In genomic region chrX:47186096-47186740, GRCh38 we compare ENCODE assay signal across 16 cellular contexts. TPM values are rescaled to one million over a fixed set of nuclear protein-coding genes. Genes with fewer than 3 reads are reported as not detected.
DNase-seq lines count a peak whose midpoint lies in the region; ATAC-seq, FAIRE-seq and TF ChIP-seq lines count a peak whose summit lies in the region.
"Had no signal": no experiment of that assay in that cellular context is flagged by ENCODE, and none has a peak within 500 bp of the region (broad histone marks: within the 10 kb centered on the region; RNA-seq: fewer than 3 reads in every experiment).

No MANE protein-coding gene starts in this region.

- peaks cover 8 to 14% of the 10 kb centered on the region in 2 experiments; a peak in 2 of 5 replicates for H3K36me3 ChIP-seq in HepG2 (replicated peaks in 1 of 2; ENCODE audit: control insufficient read depth in 1 of 2, insufficient read depth in 2 of 2, low read length in 2 of 2)

- ATAC-seq in left cardiac atrium (no peak), left ventricle myocardium superior (no peak), T-helper 17 cell (no peak), HepG2 (no peak)
- ATAC-seq: A549 had no signal

- peaks cover 4% of the 10 kb centered on the region for H3K4me1 Mint-ChIP-seq in T-helper 17 cell

- POLR2A ChIA-PET in HepG2 (lab: Yijun Ruan, JAX), result no interaction called here

- no peak overlapping the region for H2AFZ ChIP-seq in HepG2 (ENCODE audit: low read length)

- DNase-seq in left cardiac atrium (peak; percentile 18), left ventricle myocardium superior (no peak), T-helper 17 cell (no peak), HepG2 (ENCODE audit: low spot score) (no peak), NCI-H446 treated with DMSO at 0.1 percent for 48 hours (lab: John Stamatoyannopoulos, UW) (no peak), LoVo (ENCODE audit: low spot score) (no peak), nucleus accumbens (lab: John Stamatoyannopoulos, UW) (no peak)
- DNase-seq: NCI-H187, NCI-H2227 treated with DMSO at 0.1 percent for 48 hours, NCI-H524, NCI-H82 had no signal

- WGBS in HepG2 (ENCODE audit: low lambda C conversion rate), result 100% methylated on average over 1 of the region's 27 CpGs

- CTCF ChIA-PET in HepG2 (lab: Yijun Ruan, JAX; ENCODE audit: low intra/inter-chr PET ratio, low total read pairs), result no interaction called here

- H3K9ac ChIP-seq in HepG2 (ENCODE audit: insufficient read depth, low read depth, low read length), result no peak overlapping the region
- H3K9ac ChIP-seq: BLaER1 had no signal

- no peak overlapping the region for H3K4me2 ChIP-seq in HepG2 (ENCODE audit: low read depth, low read length)
- H3K4me2 ChIP-seq: A549, BLaER1 had no signal

- H3K36me3 Mint-ChIP-seq in T-helper 17 cell (ENCODE audit: low read depth), result peaks cover 2% of the 10 kb centered on the region

- TF ChIP-seq EP300 in HepG2 (IDR thresholded peaks at IDR 0.05; ENCODE audit: low read depth in 2 of 2, low read length in 2 of 2), result no peak
- no peak for TF ChIP-seq EP300 in HepG2 (CRISPR knock-in tag; IDR thresholded peaks at IDR 0.05; ENCODE audit: borderline replicate concordance)

- FAIRE-seq in HepG2 (lab: Jason Lieb, UNC), result no peak
- FAIRE-seq: A549, H1 had no signal

- peak overlapping the region; percentile 78 for H3K27ac Mint-ChIP-seq in T-helper 17 cell

- H3K4me3 Mint-ChIP-seq in T-helper 17 cell, result no peak overlapping the region
- H3K4me3 Mint-ChIP-seq: CD4-positive, alpha-beta memory T cell had no signal

- BruUV-seq in HepG2 (replicated peaks; lab: Mats Ljungman, UMichigan), result TSS peak; percentile 58

- no peaks in the 10 kb centered on the region for H3K9me3 ChIP-seq in T-helper 17 cell (ENCODE audit: control insufficient read depth, low read length, poor library complexity, severe bottlenecking)
- no peaks in the 10 kb centered on the region for H3K9me3 ChIP-seq in HepG2 (ENCODE audit: low read length)
- H3K9me3 ChIP-seq: A549, BLaER1, SJSA1 had no signal

- TF ChIP-seq CTCF in HepG2 (CRISPR knock-in tag; IDR thresholded peaks at IDR 0.05), result no peak

- no peak overlapping the region for H3K4me3 ChIP-seq in HepG2 (replicated peaks in 1 of 3; ENCODE audit: insufficient read depth in 1 of 3, low read depth in 2 of 3, low read length in 3 of 3)
- H3K4me3 ChIP-seq: A549, BLaER1, SJSA1 had no signal

- no peak overlapping the region for H3K27ac ChIP-seq in HepG2 (ENCODE audit: extremely low read length, insufficient read depth, low read length)
- H3K27ac ChIP-seq: A549, BLaER1, SJSA1 had no signal

- TF ChIP-seq POLR2A in HepG2 (IDR thresholded peaks at IDR 0.05; ENCODE audit: insufficient read depth in 1 of 2, low read depth in 2 of 2, low read length in 2 of 2), result no peak

- H3K27me3 Mint-ChIP-seq in T-helper 17 cell, result no peaks in the 10 kb centered on the region
- H3K27me3 Mint-ChIP-seq: CD4-positive, alpha-beta memory T cell had no signal

- H3K27me3 ChIP-seq in HepG2 (ENCODE audit: control insufficient read depth in 1 of 2, insufficient read depth in 2 of 2, low read length in 2 of 2), result no peaks in the 10 kb centered on the region
- H3K27me3 ChIP-seq: SJSA1 had no signal

- H4K20me1 ChIP-seq in HepG2 (ENCODE audit: insufficient read depth, low read length), result no peaks in the 10 kb centered on the region

- intact Hi-C loops in left cardiac atrium (cut with DNase I), result loop anchor here in 1 of 2 donors (10.0 kb wide), 1 partner anchor 629 kb away; no protein-coding TSS in a partner anchor
- intact Hi-C loops in left ventricle myocardium superior (cut with micrococcal nuclease), result no loop called here
- intact Hi-C loops in HepG2 (cut with micrococcal nuclease; ENCODE audit: unreplicated experiment), result no loop called here

- no peak for TF ChIP-seq RAD21 in HepG2 (CRISPR knock-in tag; IDR thresholded peaks at IDR 0.05)

- in situ Hi-C loops in HepG2 (cut with HindIII; ENCODE audit: extremely low pct_ligation_motif_present, low pct_unique_long_range_greater_than_20kb), result no loop called here

- 0 out of 2 replicates have a peak, but pooled peaks cover 4% of the 10 kb centered on the region for H3K4me1 ChIP-seq in HepG2 (ENCODE audit: insufficient read depth, low read length)
- H3K4me1 ChIP-seq: A549, BLaER1, SJSA1 had no signal

- no peaks in the 10 kb centered on the region for H3K79me2 ChIP-seq in HepG2 (ENCODE audit: insufficient read depth, low read length)

RNA-seq across cellular contexts. Expression of gene UBA1, which starts 7.4 kb away (rescaled TPM):
- total RNA-seq in left cardiac atrium (100 to 1,000 TPM; 101 to 132 TPM), left ventricle myocardium superior (100 TPM), T-helper 17 cell (100 to 1,000 TPM; 109 to 112 TPM), HepG2 (2016; rRNA removed; fragmentation: Illumina TruSeq; extraction: Trizol) (93.3 and 95.6 TPM in 2 replicates)
- total RNA-seq in HepG2 (2016; cell fraction: cytosol; rRNA removed; fragmentation: Illumina TruSeq; extraction: Trizol; ENCODE audit: low read depth), result 5.4 and 7.1 TPM in 2 replicates
- total RNA-seq in HepG2 (2016; cell fraction: insoluble cytoplasmic fraction; rRNA removed; fragmentation: Illumina TruSeq; extraction: Trizol), result 77.7 and 94.2 TPM in 2 replicates
- total RNA-seq in HepG2 (2016; cell fraction: membrane; rRNA removed; fragmentation: Illumina TruSeq; extraction: Trizol), result 18.1 and 19.1 TPM in 2 replicates
- 55.6 and 61.3 TPM in 2 replicates for total RNA-seq in HepG2 (2016; cell fraction: nucleus; rRNA removed; fragmentation: Illumina TruSeq; extraction: Trizol)
- polyA plus RNA-seq in HepG2 (2011; rRNA removed), result 129 and 146 TPM in 2 replicates
- polyA plus RNA-seq in HepG2 (2011; cell fraction: cytosol; rRNA removed), result 77.3 and 97.9 TPM in 2 replicates
- 223 and 227 TPM in 2 replicates for polyA plus RNA-seq in HepG2 (2011; cell fraction: nucleus; rRNA removed)
- 84.6 and 94.4 TPM in 2 replicates for polyA plus RNA-seq in HepG2 (2012)
- 4.8 and 5.6 TPM in 2 replicates for polyA plus RNA-seq in HepG2 (2016; cell fraction: cytosol; fragmentation: Illumina TruSeq; extraction: Trizol; ENCODE audit: low read depth)
- 93.8 and 120 TPM in 2 replicates for polyA plus RNA-seq in HepG2 (2016; cell fraction: insoluble cytoplasmic fraction; fragmentation: Illumina TruSeq; extraction: Trizol; ENCODE audit: low read depth)
- polyA plus RNA-seq in HepG2 (2016; cell fraction: membrane; fragmentation: Illumina TruSeq; extraction: Trizol; ENCODE audit: low read depth), result 10.0 and 13.0 TPM in 2 replicates
- polyA plus RNA-seq in HepG2 (2016; cell fraction: nucleus; fragmentation: Illumina TruSeq; extraction: Trizol; ENCODE audit: insufficient read depth, low read depth), result 158 and 178 TPM in 2 replicates
- 280 and 721 TPM in 2 replicates for polyA minus RNA-seq in HepG2 (2011; rRNA and poly(A)+ RNA removed; ENCODE audit: low replicate concordance)
- 69.7 and 70.1 TPM in 2 replicates for polyA minus RNA-seq in HepG2 (2011; cell fraction: cytosol; rRNA and poly(A)+ RNA removed)
- 44.2 and 45.4 TPM in 2 replicates for polyA minus RNA-seq in HepG2 (2011; cell fraction: nucleus; rRNA and poly(A)+ RNA removed)

RNA-seq across cellular contexts. Expression of gene CDK16, which starts 32.3 kb away (rescaled TPM):
- total RNA-seq in left cardiac atrium (100 to 1,000 TPM; 109 to 132 TPM), left ventricle myocardium superior (155 TPM), T-helper 17 cell (100 to 1,000 TPM; 123 to 145 TPM), HepG2 (2016; rRNA removed; fragmentation: Illumina TruSeq; extraction: Trizol) (54.0 and 64.5 TPM in 2 replicates)
- total RNA-seq in HepG2 (2016; cell fraction: cytosol; rRNA removed; fragmentation: Illumina TruSeq; extraction: Trizol; ENCODE audit: low read depth), result 42.6 and 48.2 TPM in 2 replicates
- total RNA-seq in HepG2 (2016; cell fraction: insoluble cytoplasmic fraction; rRNA removed; fragmentation: Illumina TruSeq; extraction: Trizol), result 46.2 and 63.4 TPM in 2 replicates
- 101 and 102 TPM in 2 replicates for total RNA-seq in HepG2 (2016; cell fraction: membrane; rRNA removed; fragmentation: Illumina TruSeq; extraction: Trizol)
- 48.0 and 50.2 TPM in 2 replicates for total RNA-seq in HepG2 (2016; cell fraction: nucleus; rRNA removed; fragmentation: Illumina TruSeq; extraction: Trizol)
- polyA plus RNA-seq in HepG2 (2011; rRNA removed), result 221 and 225 TPM in 2 replicates
- polyA plus RNA-seq in HepG2 (2011; cell fraction: cytosol; rRNA removed), result 159 and 189 TPM in 2 replicates
- 710 and 899 TPM in 2 replicates for polyA plus RNA-seq in HepG2 (2011; cell fraction: nucleus; rRNA removed)
- 70.8 and 105 TPM in 2 replicates for polyA plus RNA-seq in HepG2 (2012)
- polyA plus RNA-seq in HepG2 (2016; cell fraction: cytosol; fragmentation: Illumina TruSeq; extraction: Trizol; ENCODE audit: low read depth), result 81.6 and 88.2 TPM in 2 replicates
- 86.5 and 108 TPM in 2 replicates for polyA plus RNA-seq in HepG2 (2016; cell fraction: insoluble cytoplasmic fraction; fragmentation: Illumina TruSeq; extraction: Trizol; ENCODE audit: low read depth)
- polyA plus RNA-seq in HepG2 (2016; cell fraction: membrane; fragmentation: Illumina TruSeq; extraction: Trizol; ENCODE audit: low read depth), result 133 and 157 TPM in 2 replicates
- 147 and 168 TPM in 2 replicates for polyA plus RNA-seq in HepG2 (2016; cell fraction: nucleus; fragmentation: Illumina TruSeq; extraction: Trizol; ENCODE audit: insufficient read depth, low read depth)
- polyA minus RNA-seq in HepG2 (2011; rRNA and poly(A)+ RNA removed; ENCODE audit: low replicate concordance), result 219 and 435 TPM in 2 replicates
- polyA minus RNA-seq in HepG2 (2011; cell fraction: cytosol; rRNA and poly(A)+ RNA removed), result 89.3 and 94.1 TPM in 2 replicates
- 94.1 and 102 TPM in 2 replicates for polyA minus RNA-seq in HepG2 (2011; cell fraction: nucleus; rRNA and poly(A)+ RNA removed)

RNA-seq across cellular contexts. Expression of gene RBM10, which starts 41.2 kb away (rescaled TPM):
- 10 to 100 TPM; 22.1 to 23.9 TPM for total RNA-seq in left cardiac atrium
- 32.9 TPM for total RNA-seq in left ventricle myocardium superior
- total RNA-seq in T-helper 17 cell, result 10 to 100 TPM; 33.0 to 36.5 TPM
- 41.6 and 43.1 TPM in 2 replicates for total RNA-seq in HepG2 (2016; rRNA removed; fragmentation: Illumina TruSeq; extraction: Trizol)
- 3.1 and 4.0 TPM in 2 replicates for total RNA-seq in HepG2 (2016; cell fraction: cytosol; rRNA removed; fragmentation: Illumina TruSeq; extraction: Trizol; ENCODE audit: low read depth)
- 35.5 and 44.5 TPM in 2 replicates for total RNA-seq in HepG2 (2016; cell fraction: insoluble cytoplasmic fraction; rRNA removed; fragmentation: Illumina TruSeq; extraction: Trizol)
- total RNA-seq in HepG2 (2016; cell fraction: membrane; rRNA removed; fragmentation: Illumina TruSeq; extraction: Trizol), result 12.2 and 12.8 TPM in 2 replicates
- 22.5 and 26.2 TPM in 2 replicates for total RNA-seq in HepG2 (2016; cell fraction: nucleus; rRNA removed; fragmentation: Illumina TruSeq; extraction: Trizol)
- 15.8 and 15.9 TPM in 2 replicates for polyA plus RNA-seq in HepG2 (2011; rRNA removed)
- 10.4 and 16.9 TPM in 2 replicates for polyA plus RNA-seq in HepG2 (2011; cell fraction: cytosol; rRNA removed)
- polyA plus RNA-seq in HepG2 (2011; cell fraction: nucleus; rRNA removed), result 45.1 and 59.0 TPM in 2 replicates
- polyA plus RNA-seq in HepG2 (2012), result 14.1 and 15.9 TPM in 2 replicates
- 2.7 and 3.4 TPM in 2 replicates for polyA plus RNA-seq in HepG2 (2016; cell fraction: cytosol; fragmentation: Illumina TruSeq; extraction: Trizol; ENCODE audit: low read depth)
- 29.5 and 39.2 TPM in 2 replicates for polyA plus RNA-seq in HepG2 (2016; cell fraction: insoluble cytoplasmic fraction; fragmentation: Illumina TruSeq; extraction: Trizol; ENCODE audit: low read depth)
- polyA plus RNA-seq in HepG2 (2016; cell fraction: membrane; fragmentation: Illumina TruSeq; extraction: Trizol; ENCODE audit: low read depth), result 6.9 and 7.3 TPM in 2 replicates
- polyA plus RNA-seq in HepG2 (2016; cell fraction: nucleus; fragmentation: Illumina TruSeq; extraction: Trizol; ENCODE audit: insufficient read depth, low read depth), result 49.1 and 54.4 TPM in 2 replicates
- 24.6 and 41.4 TPM in 2 replicates for polyA minus RNA-seq in HepG2 (2011; rRNA and poly(A)+ RNA removed; ENCODE audit: low replicate concordance)
- 10.8 and 15.2 TPM in 2 replicates for polyA minus RNA-seq in HepG2 (2011; cell fraction: cytosol; rRNA and poly(A)+ RNA removed)
- 9.4 and 10.0 TPM in 2 replicates for polyA minus RNA-seq in HepG2 (2011; cell fraction: nucleus; rRNA and poly(A)+ RNA removed)

RNA-seq across cellular contexts. Expression of gene NDUFB11, which starts 41.7 kb away (rescaled TPM):
- total RNA-seq in left cardiac atrium (100 to 1,000 TPM; 137 to 138 TPM), left ventricle myocardium superior (210 TPM), T-helper 17 cell (10 to 100 TPM; 55.4 to 55.6 TPM), HepG2 (2016; rRNA removed; fragmentation: Illumina TruSeq; extraction: Trizol) (94.8 and 100 TPM in 2 replicates)
- 63.5 and 69.5 TPM in 2 replicates for total RNA-seq in HepG2 (2016; cell fraction: cytosol; rRNA removed; fragmentation: Illumina TruSeq; extraction: Trizol; ENCODE audit: low read depth)
- total RNA-seq in HepG2 (2016; cell fraction: insoluble cytoplasmic fraction; rRNA removed; fragmentation: Illumina TruSeq; extraction: Trizol), result 101 and 102 TPM in 2 replicates
- total RNA-seq in HepG2 (2016; cell fraction: membrane; rRNA removed; fragmentation: Illumina TruSeq; extraction: Trizol), result 56.7 and 63.8 TPM in 2 replicates
- 50.3 and 51.3 TPM in 2 replicates for total RNA-seq in HepG2 (2016; cell fraction: nucleus; rRNA removed; fragmentation: Illumina TruSeq; extraction: Trizol)
- polyA plus RNA-seq in HepG2 (2011; rRNA removed), result 46.6 and 53.9 TPM in 2 replicates
- 62.7 and 82.8 TPM in 2 replicates for polyA plus RNA-seq in HepG2 (2011; cell fraction: cytosol; rRNA removed)
- polyA plus RNA-seq in HepG2 (2011; cell fraction: nucleus; rRNA removed), result 23.0 and 26.5 TPM in 2 replicates
- polyA plus RNA-seq in HepG2 (2012), result 42.6 and 54.4 TPM in 2 replicates
- 79.8 and 82.5 TPM in 2 replicates for polyA plus RNA-seq in HepG2 (2016; cell fraction: cytosol; fragmentation: Illumina TruSeq; extraction: Trizol; ENCODE audit: low read depth)
- polyA plus RNA-seq in HepG2 (2016; cell fraction: insoluble cytoplasmic fraction; fragmentation: Illumina TruSeq; extraction: Trizol; ENCODE audit: low read depth), result 92.6 and 96.5 TPM in 2 replicates
- 57.9 and 58.0 TPM in 2 replicates for polyA plus RNA-seq in HepG2 (2016; cell fraction: membrane; fragmentation: Illumina TruSeq; extraction: Trizol; ENCODE audit: low read depth)
- 81.9 and 89.2 TPM in 2 replicates for polyA plus RNA-seq in HepG2 (2016; cell fraction: nucleus; fragmentation: Illumina TruSeq; extraction: Trizol; ENCODE audit: insufficient read depth, low read depth)
- 77.2 and 279 TPM in 2 replicates for polyA minus RNA-seq in HepG2 (2011; rRNA and poly(A)+ RNA removed; ENCODE audit: low replicate concordance)
- 29.8 and 30.6 TPM in 2 replicates for polyA minus RNA-seq in HepG2 (2011; cell fraction: cytosol; rRNA and poly(A)+ RNA removed)
- polyA minus RNA-seq in HepG2 (2011; cell fraction: nucleus; rRNA and poly(A)+ RNA removed), result 7.1 and 9.5 TPM in 2 replicates

RNA-seq across cellular contexts. Expression of gene USP11, which starts 46.6 kb away (rescaled TPM):
- total RNA-seq in left cardiac atrium, result 10 to 100 TPM; 42.0 to 60.8 TPM
- total RNA-seq in left ventricle myocardium superior, result 31.4 TPM
- total RNA-seq in T-helper 17 cell, result 10 to 100 TPM; 42.0 to 42.9 TPM
- 23.8 and 33.6 TPM in 2 replicates for total RNA-seq in HepG2 (2016; rRNA removed; fragmentation: Illumina TruSeq; extraction: Trizol)
- 4.6 and 5.6 TPM in 2 replicates for total RNA-seq in HepG2 (2016; cell fraction: cytosol; rRNA removed; fragmentation: Illumina TruSeq; extraction: Trizol; ENCODE audit: low read depth)
- total RNA-seq in HepG2 (2016; cell fraction: insoluble cytoplasmic fraction; rRNA removed; fragmentation: Illumina TruSeq; extraction: Trizol), result 23.6 and 32.3 TPM in 2 replicates
- 5.5 and 6.3 TPM in 2 replicates for total RNA-seq in HepG2 (2016; cell fraction: membrane; rRNA removed; fragmentation: Illumina TruSeq; extraction: Trizol)
- 21.6 and 22.6 TPM in 2 replicates for total RNA-seq in HepG2 (2016; cell fraction: nucleus; rRNA removed; fragmentation: Illumina TruSeq; extraction: Trizol)
- polyA plus RNA-seq in HepG2 (2011; rRNA removed), result 31.7 and 38.8 TPM in 2 replicates
- polyA plus RNA-seq in HepG2 (2011; cell fraction: cytosol; rRNA removed), result 17.8 and 18.8 TPM in 2 replicates
- polyA plus RNA-seq in HepG2 (2011; cell fraction: nucleus; rRNA removed), result 103 TPM in 2 replicates
- polyA plus RNA-seq in HepG2 (2012), result 56.6 and 70.9 TPM in 2 replicates
- 2.1 and 3.2 TPM in 2 replicates for polyA plus RNA-seq in HepG2 (2016; cell fraction: cytosol; fragmentation: Illumina TruSeq; extraction: Trizol; ENCODE audit: low read depth)
- 21.0 and 30.4 TPM in 2 replicates for polyA plus RNA-seq in HepG2 (2016; cell fraction: insoluble cytoplasmic fraction; fragmentation: Illumina TruSeq; extraction: Trizol; ENCODE audit: low read depth)
- polyA plus RNA-seq in HepG2 (2016; cell fraction: membrane; fragmentation: Illumina TruSeq; extraction: Trizol; ENCODE audit: low read depth), result 4.6 and 5.3 TPM in 2 replicates
- 45.2 and 50.2 TPM in 2 replicates for polyA plus RNA-seq in HepG2 (2016; cell fraction: nucleus; fragmentation: Illumina TruSeq; extraction: Trizol; ENCODE audit: insufficient read depth, low read depth)
- polyA minus RNA-seq in HepG2 (2011; rRNA and poly(A)+ RNA removed; ENCODE audit: low replicate concordance), result 100 and 124 TPM in 2 replicates
- polyA minus RNA-seq in HepG2 (2011; cell fraction: cytosol; rRNA and poly(A)+ RNA removed), result 41.3 and 57.4 TPM in 2 replicates
- polyA minus RNA-seq in HepG2 (2011; cell fraction: nucleus; rRNA and poly(A)+ RNA removed), result 55.4 and 68.5 TPM in 2 replicates
